Comparison of ENCODE assay signal across 1 cellular context in genomic region chr6:33172307-33173227, GRCh38.
TF ChIP-seq lines count a peak whose summit lies in the region.

No MANE protein-coding gene starts in this region.

TF ChIP-seq in HepG2, 621 proteins besides CTCF, POLR2A, EP300 and RAD21 (continued from another document and continues in another):
- TF ChIP-seq RERE (CRISPR knock-in tag; IDR thresholded peaks at IDR 0.05; ENCODE audit: low read depth): no peak
- no peak for TF ChIP-seq LRRFIP1 (CRISPR knock-in tag; conservative IDR thresholded peaks at IDR 0.05)
- no peak for TF ChIP-seq ONECUT2 (CRISPR knock-in tag; IDR thresholded peaks at IDR 0.05)
- TF ChIP-seq HOXA5 (CRISPR knock-in tag; IDR thresholded peaks at IDR 0.05): no peak
- TF ChIP-seq ZNF720 (CRISPR knock-in tag; IDR thresholded peaks at IDR 0.05): no peak
- TF ChIP-seq ZNF207 (IDR thresholded peaks at IDR 0.05; ENCODE audit: borderline replicate concordance): no peak
- no peak for TF ChIP-seq PHF5A (CRISPR knock-in tag; IDR thresholded peaks at IDR 0.05; ENCODE audit: low read depth, unreplicated experiment)
- TF ChIP-seq MIXL1 (CRISPR knock-in tag; IDR thresholded peaks at IDR 0.05): no peak
- no peak for TF ChIP-seq ISL2 (CRISPR knock-in tag; IDR thresholded peaks at IDR 0.05)
- TF ChIP-seq ELK4 (CRISPR knock-in tag; IDR thresholded peaks at IDR 0.05; ENCODE audit: borderline replicate concordance): no peak
- no peak for TF ChIP-seq RBM22 (optimal IDR thresholded peaks at IDR 0.05; ENCODE audit: low read length)
- no peak for TF ChIP-seq ARID5B (CRISPR knock-in tag; IDR thresholded peaks at IDR 0.05)
- TF ChIP-seq SYNCRIP (IDR thresholded peaks at IDR 0.05; ENCODE audit: insufficient read depth, low read depth, low read length): no peak
- TF ChIP-seq RNF219 (CRISPR knock-in tag; IDR thresholded peaks at IDR 0.05): no peak
- no peak for TF ChIP-seq JDP2 (CRISPR knock-in tag; IDR thresholded peaks at IDR 0.05; ENCODE audit: borderline replicate concordance)
- no peak for TF ChIP-seq FUBP1 (CRISPR knock-in tag; IDR thresholded peaks at IDR 0.05; ENCODE audit: borderline replicate concordance)
- TF ChIP-seq ZEB1 (IDR thresholded peaks at IDR 0.05; ENCODE audit: insufficient replicate concordance, low read depth): peak; percentile 55
- peak; percentile 28; the same call in 1 of the 2 replicates for TF ChIP-seq DZIP1 (CRISPR knock-in tag; IDR thresholded peaks at IDR 0.05)
- TF ChIP-seq FOXA3 (CRISPR knock-in tag; IDR thresholded peaks at IDR 0.05): no peak
- TF ChIP-seq USF2 (IDR thresholded peaks at IDR 0.05; ENCODE audit: low read depth, low read length): no peak
- no peak for TF ChIP-seq USF2 (CRISPR knock-in tag; IDR thresholded peaks at IDR 0.05; ENCODE audit: borderline replicate concordance)
- no peak for TF ChIP-seq ATM (IDR thresholded peaks at IDR 0.05; ENCODE audit: borderline replicate concordance)
- no peak for TF ChIP-seq KDM5A (IDR thresholded peaks at IDR 0.05; ENCODE audit: borderline replicate concordance, low read length)
- TF ChIP-seq BATF2 (CRISPR knock-in tag; IDR thresholded peaks at IDR 0.05): no peak
- no peak for TF ChIP-seq IRF2 (CRISPR knock-in tag; IDR thresholded peaks at IDR 0.05)
- 0 out of 2 replicates have a peak, but pooled peaks have one; percentile 29 for TF ChIP-seq THRA (CRISPR knock-in tag; IDR thresholded peaks at IDR 0.05; ENCODE audit: borderline replicate concordance)
- TF ChIP-seq CCAR2 (optimal IDR thresholded peaks at IDR 0.05; ENCODE audit: low read depth, low read length): no peak
- TF ChIP-seq ZNF383 (CRISPR knock-in tag; IDR thresholded peaks at IDR 0.05; ENCODE audit: borderline replicate concordance): no peak
- TF ChIP-seq SCMH1 (CRISPR knock-in tag; IDR thresholded peaks at IDR 0.05; ENCODE audit: borderline replicate concordance): no peak
- TF ChIP-seq PHB2 (IDR thresholded peaks at IDR 0.05; ENCODE audit: partially characterized antibody): no peak
